Comparison of ENCODE assay signal across 12 cellular contexts in genomic region chr5:173689171-173689676, GRCh38.
A peak's percentile ranks its signal among the peaks of the same experiment; 100 is the strongest.
DNase-seq lines count a peak whose midpoint lies in the region; ATAC-seq and TF ChIP-seq lines count a peak whose summit lies in the region.
"Had no signal": no experiment of that assay in that cellular context is flagged by ENCODE, and none has a peak within 500 bp of the region (broad histone marks: within the 10 kb centered on the region; RNA-seq: fewer than 3 reads in every experiment).

No MANE protein-coding gene starts in this region.

- peak overlapping the region in 3 of 4 donors; percentile 18 to 43 (median 30) for H3K27ac ChIP-seq in transverse colon

- no peak overlapping the region for H3K4me3 Mint-ChIP-seq in mesothelial cell of epicardium

- no peak for TF ChIP-seq POLR2A in transverse colon (IDR thresholded peaks at IDR 0.05)

- H3K9me3 ChIP-seq in endocrine pancreas (ENCODE audit: control insufficient read depth, low read length) = no peaks in the 10 kb centered on the region
- H3K9me3 ChIP-seq in transverse colon = no peaks in the 10 kb centered on the region

- TF ChIP-seq CTCF in mesothelial cell of epicardium (IDR thresholded peaks at IDR 0.05; ENCODE audit: unreplicated experiment) (no peak), transverse colon (IDR thresholded peaks at IDR 0.05) (no peak)

- peaks cover 2% of the 10 kb centered on the region for H3K36me3 Mint-ChIP-seq in mesothelial cell of epicardium

- peaks cover 9% of the 10 kb centered on the region for H3K4me1 Mint-ChIP-seq in mesothelial cell of epicardium

- intact Hi-C loops in transverse colon (cut with DNase I; ENCODE audit: low total_unique reads) = no loop called here

- no peaks in the 10 kb centered on the region for H3K27me3 Mint-ChIP-seq in mesothelial cell of epicardium (ENCODE audit: low read depth)

- H3K4me1 ChIP-seq in endocrine pancreas (ENCODE audit: control insufficient read depth, insufficient read depth, low read length) (no peaks in the 10 kb centered on the region), transverse colon (peaks cover 0 to 18% (median 8%) of the 10 kb centered on the region in 4 donors)

- in situ Hi-C loops in transverse colon (cut with MboI; ENCODE audit: low pct_ligation_motif_present in 1 of 4, low pct_unique_long_range_greater_than_20kb in 1 of 4, low sequenced_read_pairs in 3 of 4) = no loop called here

- 6 to 33% methylated on average over 2 to 6 of the region's 6 CpGs for WGBS in transverse colon (ENCODE audit: low coverage in 1 of 2), 2 donors

- no peaks in the 10 kb centered on the region for H3K36me3 ChIP-seq in endocrine pancreas (ENCODE audit: control insufficient read depth, insufficient read depth, low read length)
- no peaks in the 10 kb centered on the region for H3K36me3 ChIP-seq in transverse colon

- no peak for TF ChIP-seq EP300 in transverse colon (IDR thresholded peaks at IDR 0.05; ENCODE audit: low read depth)

- H3K4me3 ChIP-seq in endocrine pancreas (ENCODE audit: control insufficient read depth, insufficient read depth, low read length) (peak overlapping the region; percentile 52), transverse colon (no peak overlapping the region)

- DNase-seq in NCI-H510A treated with DMSO at 0.1 percent for 48 hours (lab: John Stamatoyannopoulos, UW) = peak; percentile 14
- DNase-seq in NCI-H510A (lab: John Stamatoyannopoulos, UW) = no peak
- DNase-seq in mesothelial cell of epicardium (ENCODE audit: low spot score in 2 of 2, unreplicated experiment in 2 of 2) = no peak
- no peak for DNase-seq in transverse colon
- DNase-seq in activated CD4-positive, alpha-beta T cell treated with anti-CD3 and anti-CD28 coated beads for 48 hours = no peak
- DNase-seq: activated effector memory CD4-positive, alpha-beta T cell treated with anti-CD3 and anti-CD28 coated beads, Interleukin-2, amount 50 U/mL, for 16 hours; effector memory CD4-positive, alpha-beta T cell; NCI-H82; stimulated activated CD4-positive, alpha-beta T cell treated with anti-CD3 and anti-CD28 coated beads, Interleukin-4, amount 100 ng/mL, for 1 hour had no signal

- ATAC-seq in HG03469 (IDR thresholded peaks at IDR 0.05; ENCODE audit: unreplicated experiment) = no peak
- ATAC-seq in GM21528 (IDR thresholded peaks at IDR 0.05; ENCODE audit: low FRiP score, unreplicated experiment) = no peak

- peaks cover 4% of the 10 kb centered on the region for H3K9me3 Mint-ChIP-seq in mesothelial cell of epicardium

- H3K9ac ChIP-seq in endocrine pancreas (ENCODE audit: control insufficient read depth, insufficient read depth, low read length) = peak overlapping the region; percentile 63

- H3K27ac Mint-ChIP-seq in mesothelial cell of epicardium = peak overlapping the region; percentile 44

- H3K27me3 ChIP-seq in endocrine pancreas (ENCODE audit: control insufficient read depth, insufficient read depth, low read length) (no peaks in the 10 kb centered on the region), transverse colon (no peaks in the 10 kb centered on the region)
